1 cellular context compared by ENCODE assay signal in genomic region chr11:69000831-69001245, GRCh38.
TF ChIP-seq lines count a peak whose summit lies in the region.

No MANE protein-coding gene starts in this region.

TF ChIP-seq in liver, 16 proteins besides CTCF, POLR2A, EP300 and RAD21 (continued from another document):
- TF ChIP-seq ZBTB33 (IDR thresholded peaks at IDR 0.05) (no peak), JUND (IDR thresholded peaks at IDR 0.05) (peak; percentile 95 to 98), RXRA (IDR thresholded peaks at IDR 0.05) (peak; percentile 64 to 86), TAF1 (conservative IDR thresholded peaks at IDR 0.05) (no peak), REST (IDR thresholded peaks at IDR 0.05) (peak; percentile 85), MAX (IDR thresholded peaks at IDR 0.05) (peak; percentile 63), HNF4A (conservative IDR thresholded peaks at IDR 0.05) (peak; percentile 87 to 90), YY1 (IDR thresholded peaks at IDR 0.05) (peak; percentile 78), FOXA2 (IDR thresholded peaks at IDR 0.05) (no peak)
